ENCODE assay signal across 1 cellular context in genomic region chr13:40348096-40348679, GRCh38.
TF ChIP-seq lines count a peak whose summit lies in the region.

No MANE protein-coding gene starts in this region.

TF ChIP-seq in H1, 55 proteins besides CTCF, POLR2A, EP300 and RAD21:
- TF ChIP-seq GTF2F1 (IDR thresholded peaks at IDR 0.05; ENCODE audit: borderline replicate concordance, low read depth, low read length) (no peak), RNF2 (IDR thresholded peaks at IDR 0.05; ENCODE audit: borderline replicate concordance, low read depth, low read length, missing control alignments, poor library complexity, severe bottlenecking) (no peak), SP2 (IDR thresholded peaks at IDR 0.05; ENCODE audit: low read length) (no peak), PHF8 (conservative IDR thresholded peaks at IDR 0.05; ENCODE audit: low read depth, low read length) (no peak), CTBP2 (IDR thresholded peaks at IDR 0.05; ENCODE audit: borderline replicate concordance, insufficient read depth, insufficient read length, low read length) (no peak), RBBP5 (IDR thresholded peaks at IDR 0.05; ENCODE audit: borderline replicate concordance, low read depth, low read length) (no peak), CEBPB (IDR thresholded peaks at IDR 0.05; ENCODE audit: low read depth, low read length) (no peak), TAF1 (IDR thresholded peaks at IDR 0.05; ENCODE audit: low read depth, low read length) (no peak), POU5F1 (IDR thresholded peaks at IDR 0.05; ENCODE audit: low read depth, low read length) (no peak), POLR2AphosphoS5 (IDR thresholded peaks at IDR 0.05; ENCODE audit: low read depth, low read length) (no peak), KDM5A (IDR thresholded peaks at IDR 0.05; ENCODE audit: low read length) (no peak), CBX8 (IDR thresholded peaks at IDR 0.05; ENCODE audit: borderline replicate concordance, low read depth, low read length) (no peak), TCF12 (IDR thresholded peaks at IDR 0.05; ENCODE audit: low read depth, low read length) (no peak), KDM1A (IDR thresholded peaks at IDR 0.05; ENCODE audit: borderline replicate concordance, low read length) (no peak), BCL11A (IDR thresholded peaks at IDR 0.05; ENCODE audit: low read depth in 2 of 2, low read length in 2 of 2) (no peak), MAFK (IDR thresholded peaks at IDR 0.05; ENCODE audit: low read depth, low read length) (no peak), GABPA (IDR thresholded peaks at IDR 0.05; ENCODE audit: borderline replicate concordance, insufficient read depth, low read length) (no peak), HDAC2 (IDR thresholded peaks at IDR 0.05; ENCODE audit: borderline replicate concordance in 1 of 2, low read depth in 2 of 2, low read length in 2 of 2) (no peak), TAF7 (optimal IDR thresholded peaks at IDR 0.05; ENCODE audit: borderline replicate concordance, low read depth, low read length) (no peak)
TF ChIP-seq in H1: peak in this region for 0.
